Comparison of ENCODE assay signal across 8 cellular contexts in genomic region chr19:23273022-23273593, GRCh38. TPM values are rescaled to one million over a fixed set of nuclear protein-coding genes. Genes with fewer than 3 reads are reported as not detected.
DNase-seq lines count a peak whose midpoint lies in the region; TF ChIP-seq lines count a peak whose summit lies in the region.

No MANE protein-coding gene starts in this region.

- POLR2A ChIA-PET in CD8-positive, alpha-beta memory T cell (lab: Charles Lee), result interaction anchor here (0.6 to 1.8 kb wide), 8 partner anchors 18 to 1919 kb away, joined by 3 to 25 read pairs (median 5); partner anchors contain the start of genes ZNF681, ZNF724, ZNF726 and ZNF91

- H3K4me2 ChIP-seq in KMS-11 (no peak overlapping the region), mammary epithelial cell (ENCODE audit: insufficient read depth, low read depth, low read length) (peak overlapping the region; percentile 74)

- peaks cover 25 to 53% (median 28%) of the 10 kb centered on the region in 3 donors for H3K4me1 Mint-ChIP-seq in CD8-positive, alpha-beta memory T cell

- H3K27me3 Mint-ChIP-seq in CD8-positive, alpha-beta memory T cell, result no peaks in the 10 kb centered on the region

- H3K27ac Mint-ChIP-seq in CD8-positive, alpha-beta memory T cell, result peak overlapping the region; percentile 91 to 99 (median 94)

- no peaks in the 10 kb centered on the region for H3K27me3 ChIP-seq in CD8-positive, alpha-beta memory T cell (ENCODE audit: insufficient read depth, low read length, poor library complexity, severe bottlenecking)
- no peaks in the 10 kb centered on the region for H3K27me3 ChIP-seq in KMS-11 (ENCODE audit: insufficient read depth, low read depth)
- no peaks in the 10 kb centered on the region for H3K27me3 ChIP-seq in mammary epithelial cell (ENCODE audit: insufficient read depth, low read length)
- H3K27me3 ChIP-seq in tibial artery, result no peaks in the 10 kb centered on the region

- peak overlapping the region; percentile 38; the same call in 1 of the 2 replicates for H2AFZ ChIP-seq in KMS-11 (ENCODE audit: low read depth)
- H2AFZ ChIP-seq in mammary epithelial cell (ENCODE audit: low read depth, low read length), result peak overlapping the region; percentile 99

- peak overlapping the region; percentile 94 to 99 (median 98) for H3K4me3 Mint-ChIP-seq in CD8-positive, alpha-beta memory T cell

- H3K36me3 Mint-ChIP-seq in CD8-positive, alpha-beta memory T cell, result peaks cover 0 to 41% (median 5%) of the 10 kb centered on the region in 3 donors

- no peaks in the 10 kb centered on the region for H3K9me3 Mint-ChIP-seq in CD8-positive, alpha-beta memory T cell

- peak in 2 of 5 donors; percentile 5 to 26 for DNase-seq in CD8-positive, alpha-beta memory T cell
- DNase-seq in mammary epithelial cell (peak; percentile 39), lower leg skin (ENCODE audit: low spot score in 2 of 2) (peak in 1 of 2 donors; percentile 80), tibial artery (peak in 1 of 2 donors; percentile 45), NCI-H2227 treated with DMSO at 0.1 percent for 48 hours (lab: John Stamatoyannopoulos, UW) (no peak), HuH-7.5 (ENCODE audit: low spot score) (no peak), NCI-H1694 treated with DMSO at 0.1 percent for 48 hours (lab: John Stamatoyannopoulos, UW) (no peak)

- intact Hi-C loops in mammary epithelial cell (cut with micrococcal nuclease), result loop anchor here (10.0 kb wide), 2 partner anchors 122 to 762 kb away; partner anchors contain the start of gene ZNF91
- intact Hi-C loops in lower leg skin (cut with DNase I; ENCODE audit: low total_unique reads), result no loop called here
- intact Hi-C loops in tibial artery (cut with DNase I; ENCODE audit: low total_unique reads), result no loop called here

- H3K9ac ChIP-seq in KMS-11, result no peak overlapping the region
- H3K9ac ChIP-seq in mammary epithelial cell (ENCODE audit: insufficient read depth, low read length), result peak overlapping the region; percentile 6

- H3K4me1 ChIP-seq in CD8-positive, alpha-beta memory T cell (ENCODE audit: insufficient read depth, low read length), result no peaks in the 10 kb centered on the region
- no peaks in the 10 kb centered on the region for H3K4me1 ChIP-seq in KMS-11 (ENCODE audit: low read depth, poor library complexity, severe bottlenecking)
- no peaks in the 10 kb centered on the region for H3K4me1 ChIP-seq in mammary epithelial cell (ENCODE audit: insufficient read depth, low read length)
- peaks cover 0 to 26% (median 7%) of the 10 kb centered on the region in 4 donors for H3K4me1 ChIP-seq in tibial artery

- H3K9me3 ChIP-seq in CD8-positive, alpha-beta memory T cell (ENCODE audit: low read length), result no peaks in the 10 kb centered on the region
- H3K9me3 ChIP-seq in mammary epithelial cell (replicated peaks; ENCODE audit: insufficient read depth, low read length) (no peaks in the 10 kb centered on the region), tibial artery (no peaks in the 10 kb centered on the region)

- TSS peak; percentile 40 for BruUV-seq in mammary epithelial cell (replicated peaks; lab: Mats Ljungman, UMichigan)

- peak overlapping the region; percentile 88 for H3K4me3 ChIP-seq in CD8-positive, alpha-beta memory T cell (ENCODE audit: low read length)
- H3K4me3 ChIP-seq in KMS-11 (IDR thresholded peaks at IDR 0.05; ENCODE audit: insufficient read depth, low read depth, low read length) (no peak overlapping the region), mammary epithelial cell (replicated peaks in 1 of 3; ENCODE audit: insufficient read depth in 1 of 3, low read depth in 2 of 3, low read length in 3 of 3) (peak overlapping the region; percentile 67 to 88 (median 71)), lower leg skin (ENCODE audit: low read depth, poor library complexity, severe bottlenecking) (peak overlapping the region; percentile 80), tibial artery (peak overlapping the region; percentile 94 to 97)

- WGBS in mammary epithelial cell (ENCODE audit: low coverage, missing lambda C conversion rate), result 4% methylated on average over 9 of the region's 10 CpGs
- 0 to 2% methylated on average over 10 of the region's 10 CpGs for WGBS in lower leg skin, 2 donors

- in situ Hi-C loops in mammary epithelial cell (cut with MboI; ENCODE audit: low sequenced_read_pairs in 2 of 2), result no loop called here

- TF ChIP-seq POLR2A in lower leg skin (IDR thresholded peaks at IDR 0.05), result no peak

- no peaks in the 10 kb centered on the region for H4K20me1 ChIP-seq in KMS-11 (ENCODE audit: insufficient read depth)
- no peaks in the 10 kb centered on the region for H4K20me1 ChIP-seq in mammary epithelial cell (ENCODE audit: insufficient read depth, low read length)

- CTCF ChIA-PET in CD8-positive, alpha-beta memory T cell (lab: Charles Lee), result interaction anchor here (1.0 to 2.2 kb wide), 4 partner anchors 11 to 761 kb away, joined by 5 to 11 read pairs (median 6); partner anchors contain the start of genes ZNF724 and ZNF91
- CTCF ChIA-PET in mammary epithelial cell (lab: Charles Lee; ENCODE audit: low non-redundant PET), result interaction anchor here (0.7 kb wide), 1 partner anchor 641 kb away, joined by 18 read pairs; the partner anchor contains the start of gene ZNF726

- no peaks in the 10 kb centered on the region for H3K36me3 ChIP-seq in CD8-positive, alpha-beta memory T cell (ENCODE audit: insufficient read depth, low read length)
- H3K36me3 ChIP-seq in KMS-11 (ENCODE audit: insufficient read depth), result no peaks in the 10 kb centered on the region
- no peaks in the 10 kb centered on the region for H3K36me3 ChIP-seq in mammary epithelial cell (ENCODE audit: insufficient read depth, low read length)
- peaks cover 4 to 18% (median 6%) of the 10 kb centered on the region in 3 donors for H3K36me3 ChIP-seq in tibial artery

- TF ChIP-seq CTCF in KMS-11 (conservative IDR thresholded peaks at IDR 0.05; ENCODE audit: low read depth, low read length) (no peak), mammary epithelial cell (conservative IDR thresholded peaks at IDR 0.05 in 1 of 2, IDR thresholded peaks at IDR 0.05 in 1 of 2; ENCODE audit: extremely low read depth in 1 of 2, insufficient read depth in 1 of 2, low read depth in 1 of 2, low read length in 2 of 2) (no peak), lower leg skin (IDR thresholded peaks at IDR 0.05) (no peak), tibial artery (IDR thresholded peaks at IDR 0.05) (no peak)

- peak overlapping the region; percentile 83 for H3K27ac ChIP-seq in CD8-positive, alpha-beta memory T cell (ENCODE audit: low read depth, low read length)
- H3K27ac ChIP-seq in KMS-11 (no peak overlapping the region), mammary epithelial cell (ENCODE audit: insufficient read depth, low read depth, low read length) (peak overlapping the region; percentile 59), tibial artery (peak overlapping the region; percentile 89 to 92)

- no peaks in the 10 kb centered on the region for H3K79me2 ChIP-seq in KMS-11 (ENCODE audit: insufficient read depth, low read depth)
- peaks cover 3% of the 10 kb centered on the region for H3K79me2 ChIP-seq in mammary epithelial cell (ENCODE audit: insufficient read depth, low read length)

- dilution Hi-C loops in mammary epithelial cell (cut with HindIII; ENCODE audit: low sequenced_read_pairs), result no loop called here

RNA-seq across cellular contexts. Expression of gene ZNF724, which starts 22.9 kb away (rescaled TPM):
- total RNA-seq in CD8-positive, alpha-beta memory T cell, result 10 to 100 TPM; 10.7 to 11.3 TPM
- 0.85 TPM for polyA plus RNA-seq in CD8-positive, alpha-beta memory T cell
- total RNA-seq in mammary epithelial cell, result 10 to 100 TPM in 1 of 2 donors, 1 to 10 TPM in 1; 8.3 to 10.3 TPM
- polyA plus RNA-seq in mammary epithelial cell, result 4.0 TPM
- 17.9 TPM for polyA minus RNA-seq in mammary epithelial cell
- 1 to 10 TPM in 3 of 4 donors, under 1 TPM in 1; 0.53 to 2.2 (median 1.4) TPM for total RNA-seq in lower leg skin
